Comparison of ENCODE assay signal across 20 cellular contexts in genomic region chr15:88243156-88243555, GRCh38. TPM values are rescaled to one million over a fixed set of nuclear protein-coding genes. Genes with fewer than 3 reads are reported as not detected.
"Had no signal": no experiment of that assay in that cellular context is flagged by ENCODE, and none has a peak within 500 bp of the region (broad histone marks: within the 10 kb centered on the region; RNA-seq: fewer than 3 reads in every experiment).

No MANE protein-coding gene starts in this region.

- DNase-seq: IMR-90, KG1, NCI-H1092, NCI-H1105 treated with DMSO at 0.1 percent for 48 hours, NCI-H1417 treated with DMSO at 0.1 percent for 48 hours, NCI-H146, NCI-H1694 treated with DMSO at 0.1 percent for 48 hours, NCI-H1930, NCI-H2081, NCI-H2107, NCI-H2227 treated with DMSO at 0.1 percent for 48 hours, NCI-H510A, NCI-H524 treated with DMSO at 0.1 percent for 48 hours, NCI-H69, NCI-H774, PC-9, Peyer's patch, SHP77 treated with DMSO at 0.1 percent for 48 hours had no signal

- ATAC-seq: Right ventricle myocardium inferior had no signal

RNA-seq across cellular contexts. Expression of gene NTRK3, which starts 13.4 kb away (rescaled TPM):
- total RNA-seq: HepG2, PC-9 had no signal
- polyA plus RNA-seq: HepG2 had no signal
